8 cellular contexts compared by ENCODE assay signal in the genomic region with DNA sequence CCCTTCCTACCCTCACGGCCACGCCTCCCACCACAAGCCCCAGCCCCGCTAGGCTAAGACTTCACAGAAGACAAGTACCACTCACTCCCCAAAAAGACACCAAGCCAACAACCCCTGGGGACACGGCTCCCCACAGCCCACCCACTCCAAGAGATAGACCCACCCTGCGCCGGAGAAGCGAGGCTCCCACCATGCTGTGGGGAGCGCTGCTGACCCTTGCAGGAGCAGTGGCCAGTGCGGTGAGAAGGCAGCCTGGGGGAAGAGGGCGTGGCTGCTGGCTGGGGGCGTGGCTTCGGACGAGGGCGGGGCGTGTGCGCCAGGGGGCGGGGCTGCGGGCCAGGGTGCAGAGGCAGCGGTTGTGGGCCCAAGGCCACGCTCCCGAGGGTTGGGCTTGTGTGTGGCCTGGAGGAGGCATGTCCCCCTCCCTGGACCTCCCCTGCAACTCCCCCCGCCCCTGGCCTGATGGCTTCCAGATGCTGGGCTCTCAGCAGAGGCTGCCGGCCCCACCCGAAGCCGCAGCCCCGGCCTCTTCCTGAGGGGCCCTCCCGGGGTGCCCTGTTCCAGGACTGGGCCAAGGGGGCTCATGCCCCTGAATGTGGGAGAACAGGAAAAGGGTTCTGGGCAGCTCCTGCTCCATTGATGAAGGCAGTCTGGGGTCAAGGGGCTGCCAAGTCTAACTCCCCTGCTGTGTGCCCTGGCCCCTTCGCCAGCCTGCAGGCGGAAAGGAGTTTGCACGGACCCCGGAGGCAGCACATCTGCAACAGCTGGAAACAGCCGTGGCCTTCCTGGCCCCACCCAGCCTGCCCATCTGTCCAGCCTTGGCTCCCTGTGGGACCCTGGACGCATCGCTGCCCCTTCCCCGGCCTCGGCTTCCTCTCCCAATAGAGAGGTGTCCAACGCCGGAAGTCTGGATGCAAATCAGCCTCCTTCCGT. TPM values are rescaled to one million over a fixed set of nuclear protein-coding genes. Genes with fewer than 3 reads are reported as not detected.
DNase-seq lines count a peak whose midpoint lies in the region; ATAC-seq and TF ChIP-seq lines count a peak whose summit lies in the region.

No MANE protein-coding gene starts in this region.

- H3K27me3 ChIP-seq in HUES64 (ENCODE audit: insufficient read depth, low read length) (no peaks in the 10 kb centered on the region), muscle layer of colon (ENCODE audit: control insufficient read depth in 1 of 2, insufficient read depth in 2 of 2, low read length in 2 of 2) (no peaks in the 10 kb centered on the region)

- DNase-seq in AG09319 (ENCODE audit: extremely low read depth, low read depth) (peak; percentile 97), dedifferentiated amniotic fluid mesenchymal stem cell (ENCODE audit: extremely low spot score) (peak; percentile 92), AML-193 (lab: John Stamatoyannopoulos, UW) (no peak), NCI-H1694 treated with DMSO at 0.1 percent for 48 hours (lab: John Stamatoyannopoulos, UW) (no peak)

- H3K9me3 ChIP-seq in HUES64 (ENCODE audit: insufficient read depth, low read depth, low read length) (no peaks in the 10 kb centered on the region), muscle layer of colon (ENCODE audit: low read length) (no peaks in the 10 kb centered on the region)

- ATAC-seq in HG02884 (IDR thresholded peaks at IDR 0.05; ENCODE audit: unreplicated experiment) (no peak), HG03342 (IDR thresholded peaks at IDR 0.05; ENCODE audit: unreplicated experiment) (no peak)

- H3K36me3 ChIP-seq in HUES64 (ENCODE audit: insufficient read depth, low read length), result peaks cover 37% of the 10 kb centered on the region
- H3K36me3 ChIP-seq in muscle layer of colon (ENCODE audit: insufficient read depth, low read length), result peaks cover 10% of the 10 kb centered on the region

- 55% methylated on average over 38 of the region's 39 CpGs for WGBS in HUES64

- H3K4me1 ChIP-seq in HUES64 (ENCODE audit: insufficient read depth, low read length) (peaks cover 10% of the 10 kb centered on the region), muscle layer of colon (ENCODE audit: insufficient read depth, low read length) (peaks cover 19% of the 10 kb centered on the region)

- H3K4me3 ChIP-seq in HUES64 (ENCODE audit: low read length) (no peak overlapping the region), muscle layer of colon (ENCODE audit: low read depth in 1 of 2, low read length in 2 of 2) (peak overlapping the region; percentile 13 to 41)

- H3K9ac ChIP-seq in HUES64 (ENCODE audit: low read depth, low read length), result no peak overlapping the region
- no peak overlapping the region for H3K9ac ChIP-seq in muscle layer of colon (ENCODE audit: low read length)

- peak overlapping the region; percentile 13; the same call in 1 of the 2 replicates for H3K27ac ChIP-seq in HUES64 (ENCODE audit: low read depth, low read length)
- H3K27ac ChIP-seq in muscle layer of colon (ENCODE audit: low read depth, low read length), result peak overlapping the region; percentile 57

- peak; percentile 10; the same call in 1 of the 2 replicates for TF ChIP-seq CTCF in AG09319 (IDR thresholded peaks at IDR 0.05; ENCODE audit: low read depth, low read length)

RNA-seq across cellular contexts. Expression of a gene that starts 9.1 kb away (rescaled TPM):
- 23.3 TPM for polyA plus RNA-seq in HUES64 (2013, experiment 1 of 2)
- polyA plus RNA-seq in HUES64 (2013, experiment 2 of 2), result 21.4 TPM

RNA-seq across cellular contexts. Expression of a gene that starts 21.9 kb away (rescaled TPM):
- not detected for polyA plus RNA-seq in HUES64 (2013, experiment 1 of 2)
- polyA plus RNA-seq in HUES64 (2013, experiment 2 of 2), result 0.32 TPM

RNA-seq across cellular contexts. Expression of a gene that starts 52.1 kb away (rescaled TPM):
- 7.1 TPM for polyA plus RNA-seq in HUES64 (2013, experiment 1 of 2)
- 7.9 TPM for polyA plus RNA-seq in HUES64 (2013, experiment 2 of 2)

Comparison
In these comparisons a context has a peak if more than half of its experiments do, and no peak if none do; other contexts are left out.
1. DNase-seq: peak in AG09319 (single experiment) and dedifferentiated amniotic fluid mesenchymal stem cell (single experiment); none in AML-193 (0 of 2) and NCI-H1694 treated with DMSO at 0.1 percent for 48 hours (single experiment).